9 cellular contexts compared by ENCODE assay signal in the genomic region with DNA sequence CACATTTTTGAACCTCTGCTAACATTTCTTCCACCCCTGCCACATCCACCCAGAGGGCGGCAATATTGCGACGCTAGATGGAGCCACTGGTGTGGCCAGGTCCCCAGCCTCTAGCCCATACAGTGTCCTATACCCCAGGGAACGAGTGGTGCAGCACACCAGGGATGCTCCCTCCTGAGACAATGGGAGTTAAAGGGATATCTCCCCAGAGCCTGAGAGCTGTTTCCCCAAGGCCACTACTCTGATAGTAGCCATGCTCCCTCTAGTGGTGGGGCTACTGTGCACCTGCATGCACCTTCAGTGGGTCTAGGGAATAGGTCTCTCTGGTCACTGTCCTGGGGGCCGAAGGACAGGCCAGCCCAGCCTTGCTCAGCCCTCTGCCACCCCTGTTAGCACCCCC.
DNase-seq lines count a peak whose midpoint lies in the region; ATAC-seq and TF ChIP-seq lines count a peak whose summit lies in the region.
"Had no signal": no experiment of that assay in that cellular context is flagged by ENCODE, and none has a peak within 500 bp of the region (broad histone marks: within the 10 kb centered on the region; RNA-seq: fewer than 3 reads in every experiment).

No MANE protein-coding gene starts in this region.

- CTCF ChIA-PET in Calu3 (lab: Charles Lee): no interaction called here
- CTCF ChIA-PET in activated CD8-positive, alpha-beta T cell treated with anti-CD3 and anti-CD28 coated beads, Interleukin-2, amount 10 ng/mL, durations not matched to agents 7 days and 5 days (lab: Charles Lee): no interaction called here
- CTCF ChIA-PET in activated CD4-positive, alpha-beta memory T cell treated with anti-CD3 and anti-CD28 coated beads for 36 hours (lab: Charles Lee): no interaction called here

- H3K27me3 ChIP-seq in Karpas-422 (ENCODE audit: low read length): no peaks in the 10 kb centered on the region

- H3K9ac ChIP-seq in Karpas-422 (ENCODE audit: low read length): no peak overlapping the region

- ATAC-seq in GM18511 (IDR thresholded peaks at IDR 0.05; ENCODE audit: unreplicated experiment) (peak; percentile 78), mucosa of descending colon (peak; percentile 68), HG03280 (IDR thresholded peaks at IDR 0.05; ENCODE audit: unreplicated experiment) (no peak)
- no peak for ATAC-seq in activated CD8-positive, alpha-beta T cell treated with anti-CD3 and anti-CD28 coated beads, Interleukin-2, amount 10 ng/mL, durations not matched to agents 7 days and 5 days

- no peak overlapping the region for H2AFZ ChIP-seq in Karpas-422 (ENCODE audit: low read length)

- no peaks in the 10 kb centered on the region for H3K27me3 Mint-ChIP-seq in Calu3 (ENCODE audit: unreplicated experiment)
- H3K27me3 Mint-ChIP-seq in activated CD8-positive, alpha-beta T cell treated with anti-CD3 and anti-CD28 coated beads, Interleukin-2, amount 10 ng/mL, durations not matched to agents 7 days and 5 days (ENCODE audit: low read depth): no peaks in the 10 kb centered on the region
- no peaks in the 10 kb centered on the region for H3K27me3 Mint-ChIP-seq in activated CD4-positive, alpha-beta memory T cell treated with anti-CD3 and anti-CD28 coated beads for 36 hours

- BruUV-seq in Calu3 (replicated peaks; lab: Mats Ljungman, UMichigan): no TSS peak

- H4K20me1 ChIP-seq in Karpas-422 (ENCODE audit: insufficient read depth, low read depth, low read length): no peaks in the 10 kb centered on the region

- H3K36me3 ChIP-seq in Karpas-422 (ENCODE audit: insufficient read depth, low read length) (no peaks in the 10 kb centered on the region), mucosa of descending colon (ENCODE audit: low read depth) (no peaks in the 10 kb centered on the region)

- H3K36me3 Mint-ChIP-seq in Calu3 (ENCODE audit: insufficient read depth, unreplicated experiment): no peaks in the 10 kb centered on the region
- H3K36me3 Mint-ChIP-seq in activated CD8-positive, alpha-beta T cell treated with anti-CD3 and anti-CD28 coated beads, Interleukin-2, amount 10 ng/mL, durations not matched to agents 7 days and 5 days (ENCODE audit: low read depth): no peaks in the 10 kb centered on the region
- no peaks in the 10 kb centered on the region for H3K36me3 Mint-ChIP-seq in activated CD4-positive, alpha-beta memory T cell treated with anti-CD3 and anti-CD28 coated beads for 36 hours

- H3K9me3 ChIP-seq in Karpas-422 (ENCODE audit: low read length) (no peaks in the 10 kb centered on the region), mucosa of descending colon (no peaks in the 10 kb centered on the region)

- H3K4me3 ChIP-seq in Karpas-422 (ENCODE audit: low read length) (no peak overlapping the region), mucosa of descending colon (no peak overlapping the region)

- POLR2A ChIA-PET in activated CD8-positive, alpha-beta T cell treated with anti-CD3 and anti-CD28 coated beads, Interleukin-2, amount 10 ng/mL, durations not matched to agents 7 days and 5 days (lab: Charles Lee): no interaction called here
- POLR2A ChIA-PET in activated CD4-positive, alpha-beta memory T cell treated with anti-CD3 and anti-CD28 coated beads for 36 hours (lab: Charles Lee): no interaction called here

- peaks cover 3% of the 10 kb centered on the region; the same call in 1 of the 2 replicates for H3K9me2 ChIP-seq in Karpas-422 (replicated peaks; ENCODE audit: insufficient read depth, low read length)

- intact Hi-C loops in Calu3 (cut with micrococcal nuclease; ENCODE audit: unreplicated experiment) (no loop called here), mucosa of descending colon (cut with DNase I, micrococcal nuclease) (no loop called here)
- intact Hi-C loops in activated CD4-positive, alpha-beta memory T cell treated with anti-CD3 and anti-CD28 coated beads for 36 hours (cut with micrococcal nuclease): loop anchor here (10.0 kb wide), 1 partner anchor 546 kb away; no protein-coding TSS in a partner anchor

- TF ChIP-seq CTCF in Calu3 (IDR thresholded peaks at IDR 0.05; ENCODE audit: unreplicated experiment) (peak; percentile 36), mucosa of descending colon (IDR thresholded peaks at IDR 0.05) (no peak)

- H3K4me2 ChIP-seq in Karpas-422 (ENCODE audit: low read depth, low read length, poor library complexity, severe bottlenecking): no peak overlapping the region

- H3K4me1 Mint-ChIP-seq in Calu3 (ENCODE audit: low read depth, unreplicated experiment): no peaks in the 10 kb centered on the region
- H3K4me1 Mint-ChIP-seq in activated CD8-positive, alpha-beta T cell treated with anti-CD3 and anti-CD28 coated beads, Interleukin-2, amount 10 ng/mL, durations not matched to agents 7 days and 5 days (ENCODE audit: low read depth): no peaks in the 10 kb centered on the region
- H3K4me1 Mint-ChIP-seq in activated CD4-positive, alpha-beta memory T cell treated with anti-CD3 and anti-CD28 coated beads for 36 hours (ENCODE audit: low read depth): no peaks in the 10 kb centered on the region

- no peak overlapping the region for H3K27ac ChIP-seq in Karpas-422 (ENCODE audit: low read length)
- H3K27ac ChIP-seq: epithelial cell of prostate had no signal

- no peak overlapping the region for H3K27ac Mint-ChIP-seq in Calu3 (ENCODE audit: unreplicated experiment)
- H3K27ac Mint-ChIP-seq in activated CD8-positive, alpha-beta T cell treated with anti-CD3 and anti-CD28 coated beads, Interleukin-2, amount 10 ng/mL, durations not matched to agents 7 days and 5 days: no peak overlapping the region
- H3K27ac Mint-ChIP-seq in activated CD4-positive, alpha-beta memory T cell treated with anti-CD3 and anti-CD28 coated beads for 36 hours: no peak overlapping the region

- no peaks in the 10 kb centered on the region for H3K79me2 ChIP-seq in Karpas-422 (ENCODE audit: low read length)

- no peaks in the 10 kb centered on the region for H3K4me1 ChIP-seq in Karpas-422 (ENCODE audit: low read length)
- no peaks in the 10 kb centered on the region for H3K4me1 ChIP-seq in mucosa of descending colon (ENCODE audit: low read depth)

- peaks cover 14% of the 10 kb centered on the region for H3K9me3 Mint-ChIP-seq in Calu3 (ENCODE audit: low read depth, unreplicated experiment)
- peaks cover 6% of the 10 kb centered on the region for H3K9me3 Mint-ChIP-seq in activated CD8-positive, alpha-beta T cell treated with anti-CD3 and anti-CD28 coated beads, Interleukin-2, amount 10 ng/mL, durations not matched to agents 7 days and 5 days (ENCODE audit: insufficient read depth)
- H3K9me3 Mint-ChIP-seq in activated CD4-positive, alpha-beta memory T cell treated with anti-CD3 and anti-CD28 coated beads for 36 hours: peaks cover 17% of the 10 kb centered on the region

- DNase-seq in Calu3 (peak; percentile 24), Karpas-422 (peak; percentile 77), mucosa of descending colon (peak in 2 of 3 donors; percentile 44 to 81), NCI-H774 (lab: John Stamatoyannopoulos, UW) (no peak)
- peak; percentile 20 for DNase-seq in activated CD8-positive, alpha-beta T cell treated with anti-CD3 and anti-CD28 coated beads, Interleukin-2, amount 10 ng/mL, durations not matched to agents 7 days and 5 days
- DNase-seq in activated CD4-positive, alpha-beta memory T cell treated with anti-CD3 and anti-CD28 coated beads for 36 hours: no peak

- H3K4me3 Mint-ChIP-seq in Calu3 (ENCODE audit: low read depth, unreplicated experiment): no peak overlapping the region
- no peak overlapping the region for H3K4me3 Mint-ChIP-seq in activated CD8-positive, alpha-beta T cell treated with anti-CD3 and anti-CD28 coated beads, Interleukin-2, amount 10 ng/mL, durations not matched to agents 7 days and 5 days
- no peak overlapping the region for H3K4me3 Mint-ChIP-seq in activated CD4-positive, alpha-beta memory T cell treated with anti-CD3 and anti-CD28 coated beads for 36 hours

Comparison
In these comparisons a context has a peak if more than half of its experiments do, and no peak if none do; other contexts are left out.
1. DNase-seq: peak in Calu3 (single experiment), Karpas-422 (single experiment), activated CD8-positive, alpha-beta T cell treated with anti-CD3 and anti-CD28 coated beads, Interleukin-2, amount 10 ng/mL, durations not matched to agents 7 days and 5 days (single experiment) and mucosa of descending colon (2 of 3); none in NCI-H774 (single experiment) and activated CD4-positive, alpha-beta memory T cell treated with anti-CD3 and anti-CD28 coated beads for 36 hours (single experiment).
2. ATAC-seq: peak in GM18511 (single experiment) and mucosa of descending colon (single experiment); none in activated CD8-positive, alpha-beta T cell treated with anti-CD3 and anti-CD28 coated beads, Interleukin-2, amount 10 ng/mL, durations not matched to agents 7 days and 5 days (single experiment) and HG03280 (single experiment).